15 cellular contexts compared by ENCODE assay signal in genomic region chr14:103220134-103220981, GRCh38.
A peak's percentile ranks its signal among the peaks of the same experiment; 100 is the strongest.
DNase-seq lines count a peak whose midpoint lies in the region; ATAC-seq and TF ChIP-seq lines count a peak whose summit lies in the region.
"Had no signal": no experiment of that assay in that cellular context is flagged by ENCODE, and none has a peak within 500 bp of the region (broad histone marks: within the 10 kb centered on the region; RNA-seq: fewer than 3 reads in every experiment).

No MANE protein-coding gene starts in this region.

- H3K9ac ChIP-seq in HUES64 (ENCODE audit: low read depth, low read length) = peak overlapping the region; percentile 52; the same call in 1 of the 2 replicates

- TF ChIP-seq POLR2A in testis (IDR thresholded peaks at IDR 0.05) (no peak), GM18505 (IDR thresholded peaks at IDR 0.05; ENCODE audit: borderline replicate concordance, extremely low read depth, insufficient read depth, insufficient read length) (no peak)

- H3K4me3 ChIP-seq in HUES64 (ENCODE audit: low read length) (peak overlapping the region; percentile 54), epithelial cell of proximal tubule (ENCODE audit: low read depth, low read length) (peak overlapping the region; percentile 37), mesodermal cell (ENCODE audit: extremely low read depth, insufficient read depth, low read length, poor library complexity, severe bottlenecking) (peak overlapping the region; percentile 19), testis (peak overlapping the region; percentile 40 to 52)

- TF ChIP-seq CTCF in epithelial cell of proximal tubule (conservative IDR thresholded peaks at IDR 0.05; ENCODE audit: low read depth, low read length) (no peak), testis (IDR thresholded peaks at IDR 0.05) (peak in 1 of 3 experiments; percentile 4)

- H3K4me1 ChIP-seq in HUES64 (ENCODE audit: insufficient read depth, low read length) (peaks cover 9% of the 10 kb centered on the region; the same call in 1 of the 2 replicates), mesodermal cell (ENCODE audit: control insufficient read depth, insufficient read depth, low read length, poor library complexity, severe bottlenecking) (no peaks in the 10 kb centered on the region), testis (no peaks in the 10 kb centered on the region)

- DNase-seq in epithelial cell of proximal tubule (ENCODE audit: low read depth) (no peak), testis (no peak), epidermal melanocyte (ENCODE audit: insufficient read length, low spot score) (no peak)
- no peak for DNase-seq in activated T-cell treated with anti-CD3 and anti-CD28 coated beads, Interleukin-2, amount 50 U/mL, for 24 hours
- DNase-seq: activated CD4-positive, CD25-positive, alpha-beta regulatory T cell; activated T-cell treated with anti-CD3 and anti-CD28 coated beads, Interleukin-2, amount 50 U/mL, for 72 hours; Calu3; Karpas-422; NCI-H345 had no signal

- H3K36me3 ChIP-seq in HUES64 (ENCODE audit: insufficient read depth, low read length) (no peaks in the 10 kb centered on the region), mesodermal cell (ENCODE audit: control insufficient read depth, insufficient read depth, low read length) (no peaks in the 10 kb centered on the region), testis (ENCODE audit: low read depth, missing control alignments) (no peaks in the 10 kb centered on the region)
- H3K36me3 ChIP-seq: neutrophil had no signal

- peaks cover 70% of the 10 kb centered on the region for H3K27me3 Mint-ChIP-seq in activated T-cell treated with anti-CD3 and anti-CD28 coated beads, Interleukin-2, amount 50 U/mL, for 24 hours

- no peak overlapping the region for H3K4me3 Mint-ChIP-seq in activated T-cell treated with anti-CD3 and anti-CD28 coated beads, Interleukin-2, amount 50 U/mL, for 24 hours

- H3K9me3 Mint-ChIP-seq in activated T-cell treated with anti-CD3 and anti-CD28 coated beads, Interleukin-2, amount 50 U/mL, for 24 hours = no peaks in the 10 kb centered on the region
- H3K9me3 Mint-ChIP-seq: activated T-cell treated with anti-CD3 and anti-CD28 coated beads, Interleukin-2, amount 50 U/mL, for 72 hours had no signal

- H3K27ac ChIP-seq in HUES64 (ENCODE audit: low read depth, low read length) (no peak overlapping the region), mesodermal cell (ENCODE audit: low read depth, low read length, severe bottlenecking) (no peak overlapping the region), testis (no peak overlapping the region)
- H3K27ac ChIP-seq: neutrophil, RWPE1 had no signal

- H3K9me3 ChIP-seq in HUES64 (ENCODE audit: insufficient read depth, low read depth, low read length) (no peaks in the 10 kb centered on the region), mesodermal cell (ENCODE audit: control insufficient read depth, low read length) (peaks cover 6% of the 10 kb centered on the region), testis (no peaks in the 10 kb centered on the region)
- H3K9me3 ChIP-seq: neutrophil had no signal

- intact Hi-C loops in testis (cut with DNase I; ENCODE audit: low total_unique reads) = no loop called here

- peaks cover 6% of the 10 kb centered on the region for H3K4me1 Mint-ChIP-seq in activated T-cell treated with anti-CD3 and anti-CD28 coated beads, Interleukin-2, amount 50 U/mL, for 24 hours (ENCODE audit: low read depth)

- no peak for ATAC-seq in HG02938 (IDR thresholded peaks at IDR 0.05; ENCODE audit: unreplicated experiment)
- no peak for ATAC-seq in GM18505 (IDR thresholded peaks at IDR 0.05; ENCODE audit: unreplicated experiment)
- ATAC-seq: activated T-cell treated with anti-CD3 and anti-CD28 coated beads, Interleukin-2, amount 50 U/mL, for 72 hours had no signal

- H3K27me3 ChIP-seq in HUES64 (ENCODE audit: insufficient read depth, low read length) = peaks cover 38% of the 10 kb centered on the region
- no peaks in the 10 kb centered on the region for H3K27me3 ChIP-seq in testis

- 15% methylated on average over 87 of the region's 92 CpGs for WGBS in HUES64
- WGBS in mesodermal cell (ENCODE audit: insufficient coverage in 2 of 2), 2 experiments = 34 to 36% methylated on average over 30 to 72 of the region's 92 CpGs
- 0 to 11% methylated on average over 7 to 28 of the region's 92 CpGs for WGBS in testis, 2 donors

- H3K27ac Mint-ChIP-seq in activated T-cell treated with anti-CD3 and anti-CD28 coated beads, Interleukin-2, amount 50 U/mL, for 24 hours = no peak overlapping the region
- H3K27ac Mint-ChIP-seq: activated T-cell treated with anti-CD3 and anti-CD28 coated beads, Interleukin-2, amount 50 U/mL, for 72 hours had no signal

- no peaks in the 10 kb centered on the region for H3K36me3 Mint-ChIP-seq in activated T-cell treated with anti-CD3 and anti-CD28 coated beads, Interleukin-2, amount 50 U/mL, for 24 hours (ENCODE audit: low read depth)
